In genomic region chr15:40938530-40938870, GRCh38 we compare ENCODE assay signal across 16 cellular contexts. TPM values are rescaled to one million over a fixed set of nuclear protein-coding genes. Genes with fewer than 3 reads are reported as not detected.
"Had no signal": no experiment of that assay in that cellular context is flagged by ENCODE, and none has a peak within 500 bp of the region (broad histone marks: within the 10 kb centered on the region; RNA-seq: fewer than 3 reads in every experiment).

No MANE protein-coding gene starts in this region.

- H3K27ac ChIP-seq: tibial nerve, WERI-Rb-1 had no signal

- H3K4me3 ChIP-seq: tibial nerve had no signal

- ATAC-seq: activated T-cell treated with anti-CD3 and anti-CD28 coated beads, Interleukin-2, amount 50 U/mL, for 4 hours; stimulated activated effector memory CD8-positive, alpha-beta T cell treated with anti-CD3 and anti-CD28 coated beads, Interleukin-12 subunit alpha, Interleukin-12 subunit beta, amount 100 ng/mL, for 72 hours had no signal

- H3K36me3 ChIP-seq: tibial nerve had no signal

- H3K9me3 Mint-ChIP-seq: activated CD4-positive, alpha-beta memory T cell treated with anti-CD3 and anti-CD28 coated beads, Interleukin-2, amount 10 ng/mL, durations not matched to agents 7 days and 5 days; activated T-cell treated with anti-CD3 and anti-CD28 coated beads, Interleukin-2, amount 50 U/mL, for 4 hours; mesothelial cell of epicardium; stimulated activated effector memory CD8-positive, alpha-beta T cell treated with anti-CD3 and anti-CD28 coated beads, Interleukin-12 subunit alpha, Interleukin-12 subunit beta, amount 100 ng/mL, for 72 hours had no signal

- H3K27me3 ChIP-seq: tibial nerve had no signal

- H3K4me3 Mint-ChIP-seq: activated CD4-positive, alpha-beta memory T cell treated with anti-CD3 and anti-CD28 coated beads, Interleukin-2, amount 10 ng/mL, durations not matched to agents 7 days and 5 days; activated T-cell treated with anti-CD3 and anti-CD28 coated beads, Interleukin-2, amount 50 U/mL, for 4 hours; mesothelial cell of epicardium; stimulated activated effector memory CD8-positive, alpha-beta T cell treated with anti-CD3 and anti-CD28 coated beads, Interleukin-12 subunit alpha, Interleukin-12 subunit beta, amount 100 ng/mL, for 72 hours had no signal

- H3K27ac Mint-ChIP-seq: mesothelial cell of epicardium had no signal

- H3K36me3 Mint-ChIP-seq: mesothelial cell of epicardium had no signal

- DNase-seq: activated CD4-positive, alpha-beta memory T cell treated with anti-CD3 and anti-CD28 coated beads, Interleukin-2, amount 10 ng/mL, durations not matched to agents 7 days and 5 days; activated effector memory CD4-positive, alpha-beta T cell treated with Interleukin-2 at 50 U/mL for 16 hours; activated naive CD4-positive, alpha-beta T cell treated with anti-CD3 and anti-CD28 coated beads, Interleukin-2, amount 50 U/mL, for 16 hours; activated T-cell treated with anti-CD3 and anti-CD28 coated beads, Interleukin-2, amount 50 U/mL, for 4 hours; dorsolateral prefrontal cortex; hypothalamus; kidney; stimulated activated CD4-positive, alpha-beta T cell treated with anti-CD3 and anti-CD28 coated beads, Interleukin-12 subunit alpha, Interleukin-12 subunit beta, amount 100 ng/mL, for 4 hours; T-helper 1 cell; WERI-Rb-1 had no signal

- H3K9me3 ChIP-seq: SK-N-SH, tibial nerve had no signal

RNA-seq across cellular contexts. Expression of gene DLL4, which starts 9.4 kb away (rescaled TPM):
- total RNA-seq: activated CD4-positive, alpha-beta memory T cell treated with anti-CD3 and anti-CD28 coated beads, Interleukin-2, amount 10 ng/mL, durations not matched to agents 7 days and 5 days; bronchial epithelial cell; osteoblast had no signal
